ENCODE assay signal across 1 cellular context in the genomic region with DNA sequence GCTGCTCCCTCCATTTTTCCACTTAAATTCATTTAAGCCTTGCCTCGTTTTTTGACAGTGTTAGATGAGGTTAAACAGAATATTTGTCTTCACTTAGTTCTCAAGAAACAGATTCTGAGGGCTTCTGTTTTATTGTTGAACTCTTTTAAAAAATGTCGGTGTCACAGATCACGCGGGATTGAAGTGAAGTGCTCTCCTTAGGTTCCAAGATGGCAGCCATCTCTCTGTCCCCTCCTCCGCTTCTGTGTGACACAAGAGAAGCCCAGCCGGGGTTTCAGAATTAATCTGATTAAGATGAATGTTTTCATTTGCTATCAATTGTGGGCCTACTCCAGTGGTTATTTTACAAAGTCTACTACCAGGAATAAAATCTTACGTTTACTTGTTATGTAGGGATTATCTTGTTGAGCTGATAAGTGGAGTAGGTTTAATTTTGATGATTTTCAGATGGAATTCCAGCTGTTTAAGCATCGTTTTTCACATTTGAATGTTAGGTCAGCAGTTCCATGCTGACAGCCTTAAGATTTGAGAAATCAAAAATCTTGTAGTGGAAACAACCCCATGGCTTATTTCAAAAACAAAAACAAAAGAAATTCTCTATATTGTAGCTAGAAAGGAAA.
TF ChIP-seq lines count a peak whose summit lies in the region.

No MANE protein-coding gene starts in this region.

TF ChIP-seq in IMR-90, 13 proteins besides CTCF, POLR2A, EP300 and RAD21:
- TF ChIP-seq FOS (IDR thresholded peaks at IDR 0.05; ENCODE audit: low read depth, low read length) (no peak), MAZ (IDR thresholded peaks at IDR 0.05; ENCODE audit: borderline replicate concordance, low read depth, low read length) (no peak), MAFK (IDR thresholded peaks at IDR 0.05; ENCODE audit: low read depth, low read length) (no peak), RCOR1 (IDR thresholded peaks at IDR 0.05; ENCODE audit: insufficient replicate concordance, low read length) (no peak)
